Comparison of ENCODE assay signal across 27 cellular contexts in the genomic region with DNA sequence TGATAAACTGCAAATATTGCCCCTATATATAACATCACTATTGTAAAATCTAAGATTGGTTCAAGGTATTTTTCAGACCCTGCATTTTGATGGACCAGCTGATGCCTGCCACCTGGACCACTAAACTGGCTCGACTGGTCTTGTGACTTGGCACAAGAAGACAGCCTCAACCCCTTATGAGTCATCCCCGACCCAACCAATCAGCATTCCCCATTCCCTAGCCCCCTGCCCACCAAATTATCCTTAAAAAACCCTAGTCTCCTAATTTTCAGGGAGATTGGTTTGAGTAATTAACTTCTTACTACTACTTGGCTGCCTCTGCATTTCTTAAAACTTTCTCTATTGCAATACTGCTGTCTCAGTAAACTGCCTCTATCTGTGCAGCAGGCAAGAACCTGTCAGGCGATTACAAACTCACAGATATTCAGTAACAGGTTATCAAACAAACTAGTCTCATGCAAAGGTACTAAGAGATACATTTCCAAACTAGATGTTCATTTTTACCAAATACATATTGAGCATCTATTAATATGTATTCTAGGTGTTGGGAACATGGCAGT. TPM values are rescaled to one million over a fixed set of nuclear protein-coding genes. Genes with fewer than 3 reads are reported as not detected.
DNase-seq lines count a peak whose midpoint lies in the region; ATAC-seq, FAIRE-seq and TF ChIP-seq lines count a peak whose summit lies in the region.
"Had no signal": no experiment of that assay in that cellular context is flagged by ENCODE, and none has a peak within 500 bp of the region (broad histone marks: within the 10 kb centered on the region; RNA-seq: fewer than 3 reads in every experiment).

No MANE protein-coding gene starts in this region.

- no peak overlapping the region for H4K5ac ChIP-seq in H1 (ENCODE audit: insufficient read length, low read depth, low read length)

- intact Hi-C loops in Caco-2 (cut with micrococcal nuclease; ENCODE audit: unreplicated experiment): no loop called here
- intact Hi-C loops in stomach (cut with DNase I; ENCODE audit: low total_unique reads): no loop called here

- H3K18ac ChIP-seq in H1 (ENCODE audit: extremely low read depth, low read length): no peak overlapping the region

- POLR2A ChIA-PET in Caco-2 (lab: Charles Lee): no interaction called here
- POLR2A ChIA-PET in H1 (lab: Charles Lee; ENCODE audit: partially characterized antibody): no interaction called here

- FAIRE-seq in H1 (lab: Jason Lieb, UNC) (no peak), H54 (lab: Jason Lieb, UNC) (no peak)
- FAIRE-seq: A204.1 had no signal

- H4K91ac ChIP-seq in H1 (replicated peaks; ENCODE audit: insufficient read length, low read length): no peak overlapping the region

- TF ChIP-seq RAD21 in Ishikawa (IDR thresholded peaks at IDR 0.05; ENCODE audit: low read depth) (no peak), H1 (IDR thresholded peaks at IDR 0.05 in 1 of 2, conservative IDR thresholded peaks at IDR 0.05 in 1 of 2; ENCODE audit: low read depth in 2 of 2, low read length in 2 of 2) (no peak)

- H3K56ac ChIP-seq in H1 (replicated peaks; ENCODE audit: insufficient read length, low read depth, low read length): no peak overlapping the region

- no peak overlapping the region for H2BK5ac ChIP-seq in H1 (ENCODE audit: low read depth, low read length)

- peaks cover 20% of the 10 kb centered on the region for H3K9me3 Mint-ChIP-seq in Caco-2 (ENCODE audit: unreplicated experiment)
- no peaks in the 10 kb centered on the region for H3K9me3 Mint-ChIP-seq in natural killer cell treated with Interleukin-12 subunit alpha and Interleukin-12 subunit beta and Interleukin-15 and Interleukin-18, amount 100 ng/mL, for 72 hours

- no peak overlapping the region for H3K4me2 ChIP-seq in H1 (ENCODE audit: insufficient read depth in 1 of 2, low read depth in 2 of 2, low read length in 2 of 2)
- H3K4me2 ChIP-seq: BLaER1 treated with 17β-estradiol and CSF1 and Interleukin-3, amounts not matched to agents 10 nM and 100 nM; GM23338; KMS-11 had no signal

- TF ChIP-seq CTCF in Caco-2 (IDR thresholded peaks at IDR 0.05; ENCODE audit: insufficient read depth in 1 of 2, low read depth in 1 of 2, low read length in 1 of 2, severe bottlenecking in 1 of 2, unreplicated experiment in 1 of 2): no peak
- TF ChIP-seq CTCF in H1 (IDR thresholded peaks at IDR 0.05; ENCODE audit: control extremely low read depth in 1 of 3, insufficient read depth in 1 of 3, low read depth in 1 of 3, low read length in 3 of 3): no peak
- no peak for TF ChIP-seq CTCF in stomach (IDR thresholded peaks at IDR 0.05)

- H3K9ac ChIP-seq in H1 (replicated peaks in 1 of 4; ENCODE audit: extremely low read depth in 1 of 4, low read depth in 3 of 4, low read length in 3 of 4): no peak overlapping the region
- H3K9ac ChIP-seq: BLaER1 treated with 17β-estradiol and CSF1 and Interleukin-3, amounts not matched to agents 10 nM and 100 nM; KMS-11 had no signal

- H2BK15ac ChIP-seq in H1 (ENCODE audit: low read length): no peak overlapping the region

- H3K79me1 ChIP-seq in H1 (ENCODE audit: low read depth, low read length): no peaks in the 10 kb centered on the region; the same call in none of the 2 replicates

- H3K9me3 ChIP-seq in Caco-2 (peaks cover 11% of the 10 kb centered on the region), H1 (ENCODE audit: insufficient read depth in 2 of 2, low read depth in 1 of 2, low read length in 1 of 2) (peaks cover 5 to 11% of the 10 kb centered on the region in 2 experiments), stomach (peaks cover 0 to 8% (median 4%) of the 10 kb centered on the region in 4 donors)

- H3K4me3 Mint-ChIP-seq in Caco-2 (ENCODE audit: unreplicated experiment): peak overlapping the region; percentile 34
- peak overlapping the region; percentile 38 for H3K4me3 Mint-ChIP-seq in natural killer cell treated with Interleukin-12 subunit alpha and Interleukin-12 subunit beta and Interleukin-15 and Interleukin-18, amount 100 ng/mL, for 72 hours
- H3K4me3 Mint-ChIP-seq: CD4-positive, alpha-beta T cell; GM23338 had no signal

- peak in 1 of 2 donors; percentile 30 for ATAC-seq in natural killer cell treated with Interleukin-12 subunit alpha and Interleukin-12 subunit beta and Interleukin-15 and Interleukin-18, amount 100 ng/mL, for 72 hours
- ATAC-seq: GM23338, Panc1 had no signal

- no peak overlapping the region for H2AK5ac ChIP-seq in H1 (ENCODE audit: low read depth, low read length)

- TF ChIP-seq EP300 in Ishikawa (IDR thresholded peaks at IDR 0.05; ENCODE audit: borderline replicate concordance) (no peak), H1 (IDR thresholded peaks at IDR 0.05; ENCODE audit: borderline replicate concordance in 1 of 2, low read depth in 2 of 2, low read length in 2 of 2) (no peak), stomach (IDR thresholded peaks at IDR 0.05) (no peak)

- peaks cover 6% of the 10 kb centered on the region for H3K23me2 ChIP-seq in H1 (ENCODE audit: low read depth, low read length)

- no peak overlapping the region for H4K8ac ChIP-seq in H1 (ENCODE audit: extremely low read depth, insufficient read depth, low read length)

- 87% methylated on average over 3 of the region's 3 CpGs; no CpG with 5 or more reads in 1 of the 2 experiments for WGBS in H1 (ENCODE audit: extremely low coverage in 1 of 2, insufficient coverage in 1 of 2, insufficient read length in 1 of 2, insufficient replicate concordance in 2 of 2, low coverage in 1 of 2, low lambda C conversion rate in 2 of 2, missing lambda C conversion rate in 1 of 2), 2 experiments
- 91 to 100% (median 95%) methylated on average over 3 of the region's 3 CpGs for WGBS in stomach, 5 donors

- no peak overlapping the region for H3K14ac ChIP-seq in H1 (ENCODE audit: insufficient read length)

- no peak overlapping the region for H3K27ac Mint-ChIP-seq in Caco-2 (ENCODE audit: unreplicated experiment)
- peak overlapping the region; percentile 6 to 51 for H3K27ac Mint-ChIP-seq in natural killer cell treated with Interleukin-12 subunit alpha and Interleukin-12 subunit beta and Interleukin-15 and Interleukin-18, amount 100 ng/mL, for 72 hours
- H3K27ac Mint-ChIP-seq: CD4-positive, alpha-beta T cell; GM23338 had no signal

- no peak overlapping the region for H2BK120ac ChIP-seq in H1 (replicated peaks; ENCODE audit: low read depth, low read length)

- no peak overlapping the region for H3K4ac ChIP-seq in H1 (replicated peaks; ENCODE audit: insufficient read length, low read depth, low read length)

- H3K4me1 Mint-ChIP-seq in Caco-2 (ENCODE audit: low read depth, unreplicated experiment): peaks cover 31% of the 10 kb centered on the region
- H3K4me1 Mint-ChIP-seq in natural killer cell treated with Interleukin-12 subunit alpha and Interleukin-12 subunit beta and Interleukin-15 and Interleukin-18, amount 100 ng/mL, for 72 hours (ENCODE audit: low read depth in 2 of 2): peaks cover 37 to 45% of the 10 kb centered on the region in 2 donors

- H3K27me3 ChIP-seq in Caco-2 (replicated peaks; ENCODE audit: control insufficient read depth, insufficient read depth, low read length) (no peaks in the 10 kb centered on the region), H1 (replicated peaks in 1 of 4; ENCODE audit: control insufficient read depth in 3 of 4, extremely low read depth in 1 of 4, insufficient read depth in 3 of 4, low read length in 3 of 4) (no peaks in the 10 kb centered on the region), stomach (no peaks in the 10 kb centered on the region)
- H3K27me3 ChIP-seq: BLaER1 treated with 17β-estradiol and CSF1 and Interleukin-3, amounts not matched to agents 10 nM and 100 nM had no signal

- peaks cover 14 to 97% of the 10 kb centered on the region in 2 experiments for H3K79me2 ChIP-seq in H1 (ENCODE audit: control insufficient read depth in 1 of 2, insufficient read depth in 2 of 2, low read length in 2 of 2)

- no peak overlapping the region for H3K23ac ChIP-seq in H1 (ENCODE audit: insufficient read length)

- H3K4me1 ChIP-seq in Caco-2: peaks cover 44% of the 10 kb centered on the region
- H3K4me1 ChIP-seq in H1 (replicated peaks in 1 of 4; ENCODE audit: control insufficient read depth in 3 of 4, insufficient read depth in 4 of 4, low read length in 3 of 4): peaks cover 0 to 10% (median 3%) of the 10 kb centered on the region in 4 experiments; a peak in 5 of 7 replicates
- H3K4me1 ChIP-seq in stomach: peaks cover 11 to 65% (median 30%) of the 10 kb centered on the region in 4 donors

- H4K20me1 ChIP-seq in H1 (replicated peaks in 1 of 2; ENCODE audit: control insufficient read depth in 1 of 2, insufficient read depth in 2 of 2, low read length in 2 of 2): no peaks in the 10 kb centered on the region

- H3K27me3 Mint-ChIP-seq in Caco-2 (ENCODE audit: insufficient read depth, unreplicated experiment): no peaks in the 10 kb centered on the region
- H3K27me3 Mint-ChIP-seq in natural killer cell treated with Interleukin-12 subunit alpha and Interleukin-12 subunit beta and Interleukin-15 and Interleukin-18, amount 100 ng/mL, for 72 hours: no peaks in the 10 kb centered on the region
- H3K27me3 Mint-ChIP-seq: CD4-positive, alpha-beta T cell had no signal

- CTCF ChIA-PET in Caco-2 (lab: Charles Lee): no interaction called here
- CTCF ChIA-PET in H1 (lab: Charles Lee; ENCODE audit: partially characterized antibody): interaction anchor here (1.3 kb wide), 1 partner anchor 971 kb away, joined by 4 read pairs; no protein-coding TSS in a partner anchor

- H2AFZ ChIP-seq in H1 (ENCODE audit: low read length): no peak overlapping the region
- H2AFZ ChIP-seq: GM23338 had no signal

- no TSS peak for BruUV-seq in Caco-2 (replicated peaks; lab: Mats Ljungman, UMichigan)

- H2BK12ac ChIP-seq in H1 (ENCODE audit: low read depth, low read length): no peak overlapping the region

- H3K4me3 ChIP-seq in Caco-2 (ENCODE audit: low read depth, low read length): no peak overlapping the region
- H3K4me3 ChIP-seq in H1 (ENCODE audit: extremely low read depth in 1 of 4, insufficient read depth in 2 of 4, low read depth in 3 of 4, low read length in 4 of 4): no peak overlapping the region
- no peak overlapping the region for H3K4me3 ChIP-seq in stomach
- H3K4me3 ChIP-seq: BLaER1 treated with 17β-estradiol and CSF1 and Interleukin-3, amounts not matched to agents 10 nM and 100 nM; GM23338 had no signal

- H3K36me3 ChIP-seq in Caco-2 (ENCODE audit: control insufficient read depth, insufficient read depth, low read length) (peaks cover 1% of the 10 kb centered on the region; the same call in 1 of the 2 replicates), H1 (ENCODE audit: control insufficient read depth in 2 of 4, insufficient read depth in 4 of 4, low read length in 3 of 4) (peaks cover 0 to 12% (median 3%) of the 10 kb centered on the region in 4 experiments; a peak in 2 of 8 replicates), stomach (peaks cover 0 to 14% (median 0%) of the 10 kb centered on the region in 4 donors)

- TF ChIP-seq POLR2A in H1 (IDR thresholded peaks at IDR 0.05; ENCODE audit: control extremely low read depth in 1 of 2, low read depth in 2 of 2, low read length in 2 of 2): no peak
- TF ChIP-seq POLR2A in stomach (IDR thresholded peaks at IDR 0.05): no peak
- no peak for TF ChIP-seq POLR2A in H54 (IDR thresholded peaks at IDR 0.05; ENCODE audit: low read depth, low read length)

- H3K27ac ChIP-seq in H1 (ENCODE audit: low read depth, low read length) (no peak overlapping the region), stomach (no peak overlapping the region)
- H3K27ac ChIP-seq: BLaER1 treated with 17β-estradiol and CSF1 and Interleukin-3, amounts not matched to agents 10 nM and 100 nM; KMS-11; RWPE1 had no signal

- DNase-seq in Caco-2 (no peak), H1 (ENCODE audit: low read depth in 1 of 2, low spot score in 2 of 2) (no peak), stomach (no peak), H54 (ENCODE audit: insufficient read length, low spot score) (no peak)
- DNase-seq in natural killer cell treated with Interleukin-12 subunit alpha and Interleukin-12 subunit beta and Interleukin-15 and Interleukin-18, amount 100 ng/mL, for 72 hours (ENCODE audit: low spot score): no peak
- no peak for DNase-seq in activated CD4-positive, CD25-positive, alpha-beta regulatory T cell (lab: John Stamatoyannopoulos, UW)
- no peak for DNase-seq in stimulated activated CD4-positive, alpha-beta T cell treated with anti-CD3 and anti-CD28 coated beads, Interleukin-4, amount 100 ng/mL, for 4 hours
- DNase-seq: AML-193; CD4-positive, alpha-beta T cell; COR-L47; HCEC 1CT; IMR-90; MM.1S; NCI-H1417; NCI-H1694 treated with DMSO at 0.1 percent for 48 hours; NCI-H2081; NCI-H2227 treated with DMSO at 0.1 percent for 48 hours; NCI-H526 treated with DMSO at 0.1 percent for 48 hours; SHP77 treated with DMSO at 0.1 percent for 48 hours had no signal

- H2BK20ac ChIP-seq in H1 (ENCODE audit: low read length): no peak overlapping the region

- peaks cover 34% of the 10 kb centered on the region for H3K36me3 Mint-ChIP-seq in Caco-2 (ENCODE audit: insufficient read depth, unreplicated experiment)
- H3K36me3 Mint-ChIP-seq in natural killer cell treated with Interleukin-12 subunit alpha and Interleukin-12 subunit beta and Interleukin-15 and Interleukin-18, amount 100 ng/mL, for 72 hours: peaks cover 9% of the 10 kb centered on the region

RNA-seq across cellular contexts. Expression of gene CCDC186, which starts 5.5 kb away (rescaled TPM):
- total RNA-seq in Caco-2 (2022) (26.3 and 30.4 TPM in 2 replicates), stomach (10 to 100 TPM; 16.8 to 74.5 (median 44.6) TPM)
- 29.8 and 30.3 TPM in 2 replicates for total RNA-seq in H1 (2021; fragmentation: NEBNext Ultra II Directional; extraction: Animal tissue kit (Norgen Biotek cat#: 25700))
- polyA plus RNA-seq in H1 (2011; rRNA removed) (2.2 and 3.0 TPM in 2 replicates), stomach (10 to 100 TPM in 1 of 3 donors, 1 to 10 TPM in 2; 4.7 to 10.4 (median 7.7) TPM)
- polyA plus RNA-seq in H1 (2011; cell fraction: cytosol; rRNA removed): 4.5 TPM
- polyA plus RNA-seq in H1 (2011; cell fraction: nucleus; rRNA removed): 4.5 TPM
- 3.9 to 11.7 TPM (median 5.3 TPM) in 4 replicates for polyA plus RNA-seq in H1 (2012, experiment 1 of 2)
- polyA plus RNA-seq in H1 (2012, experiment 2 of 2): 0.49 TPM
- 15.2 TPM for polyA plus RNA-seq in H1 (2013, experiment 1 of 2)
- polyA plus RNA-seq in H1 (2013, experiment 2 of 2): 14.8 TPM
- polyA minus RNA-seq in H1 (2011; rRNA and poly(A)+ RNA removed): 11.4 and 13.2 TPM in 2 replicates
- polyA minus RNA-seq in H1 (2011; cell fraction: cytosol; rRNA and poly(A)+ RNA removed): 7.0 TPM
- 31.6 TPM for polyA minus RNA-seq in H1 (2011; cell fraction: nucleus; rRNA and poly(A)+ RNA removed)
- 10 to 100 TPM; 22.4 to 24.1 TPM for total RNA-seq in natural killer cell treated with Interleukin-12 subunit alpha and Interleukin-12 subunit beta and Interleukin-15 and Interleukin-18, amount 100 ng/mL, for 72 hours

RNA-seq across cellular contexts. Expression of gene TDRD1, which starts 10.6 kb away (rescaled TPM):
- 0.14 TPM in 1 of 2 replicates, not detected in the other for total RNA-seq in Caco-2 (2022)
- 0.71 and 0.92 TPM in 2 replicates for total RNA-seq in H1 (2021; fragmentation: NEBNext Ultra II Directional; extraction: Animal tissue kit (Norgen Biotek cat#: 25700))
- polyA plus RNA-seq in H1 (2011; rRNA removed): 0.02 and 0.05 TPM in 2 replicates
- 0.13 TPM for polyA plus RNA-seq in H1 (2011; cell fraction: cytosol; rRNA removed)
- polyA plus RNA-seq in H1 (2011; cell fraction: nucleus; rRNA removed): 0.07 TPM
- 0.14 to 0.21 TPM (median 0.17 TPM) in 4 replicates for polyA plus RNA-seq in H1 (2012, experiment 1 of 2)
- not detected for polyA plus RNA-seq in H1 (2012, experiment 2 of 2)
- polyA plus RNA-seq in H1 (2013, experiment 1 of 2): 0.22 TPM
- 0.22 TPM for polyA plus RNA-seq in H1 (2013, experiment 2 of 2)
- polyA minus RNA-seq in H1 (2011; rRNA and poly(A)+ RNA removed): 0.41 and 0.66 TPM in 2 replicates
- polyA minus RNA-seq in H1 (2011; cell fraction: cytosol; rRNA and poly(A)+ RNA removed): not detected
- polyA minus RNA-seq in H1 (2011; cell fraction: nucleus; rRNA and poly(A)+ RNA removed): 0.70 TPM
- under 1 TPM in 1 of 2 donors, not detected in 1; 0.24 TPM for total RNA-seq in natural killer cell treated with Interleukin-12 subunit alpha and Interleukin-12 subunit beta and Interleukin-15 and Interleukin-18, amount 100 ng/mL, for 72 hours
- 1 to 10 TPM in 1 of 5 donors, under 1 TPM in 1, not detected in 3; 0.92 to 7.6 TPM for total RNA-seq in stomach
- under 1 TPM in 2 of 3 donors, not detected in 1; 0.05 to 0.06 TPM for polyA plus RNA-seq in stomach
- total RNA-seq: CD4-positive, alpha-beta T cell; IMR-90; NCI-H460 had no signal
- polyA plus RNA-seq: IMR-90 had no signal
